Comparison of ENCODE assay signal across 15 cellular contexts in genomic region chr11:69215784-69216415, GRCh38.
DNase-seq lines count a peak whose midpoint lies in the region; TF ChIP-seq lines count a peak whose summit lies in the region.
"Had no signal": no experiment of that assay in that cellular context is flagged by ENCODE, and none has a peak within 500 bp of the region (broad histone marks: within the 10 kb centered on the region; RNA-seq: fewer than 3 reads in every experiment).

No MANE protein-coding gene starts in this region.

- peaks cover 21% of the 10 kb centered on the region for H3K27me3 Mint-ChIP-seq in progenitor cell of endocrine pancreas
- H3K27me3 Mint-ChIP-seq in endothelial cell (ENCODE audit: unreplicated experiment): peaks cover 7% of the 10 kb centered on the region

- H3K4me1 ChIP-seq in esophagus (ENCODE audit: control insufficient read depth in 2 of 2, insufficient read depth in 2 of 2, low read length in 1 of 2): peaks cover 3 to 14% of the 10 kb centered on the region in 2 donors
- H3K4me1 ChIP-seq: uterus had no signal

- H3K9me3 Mint-ChIP-seq in progenitor cell of endocrine pancreas (ENCODE audit: low read depth) (peaks cover 3% of the 10 kb centered on the region), endothelial cell (ENCODE audit: unreplicated experiment) (no peaks in the 10 kb centered on the region)
- H3K9me3 Mint-ChIP-seq: IgD-negative memory B cell; T-helper 1 cell treated with Interleukin-12 subunit alpha and Interleukin-12 subunit beta and Interleukin-4 antibody, amounts not matched to agents 30 μg/mL and 1 μg/mL, for 36 hours had no signal

- DNase-seq in DMS 273 (lab: John Stamatoyannopoulos, UW; ENCODE audit: unreplicated experiment) (peak; percentile 82), MG63 (peak; percentile 78), progenitor cell of endocrine pancreas (ENCODE audit: low spot score, unreplicated experiment) (peak; percentile 5), endothelial cell (ENCODE audit: low spot score) (no peak), NCI-H146 (lab: John Stamatoyannopoulos, UW) (no peak), cortex of kidney (lab: John Stamatoyannopoulos, UW) (no peak)
- DNase-seq in activated CD4-positive, alpha-beta T cell treated with anti-CD3 and anti-CD28 coated beads for 4 hours: no peak
- DNase-seq: activated CD8-positive, alpha-beta T cell treated with anti-CD3 and anti-CD28 coated beads, Interleukin-2, amount 10 ng/mL, durations not matched to agents 7 days and 5 days; NCI-H2029; OCI-M1; uterus had no signal

- H3K4me3 ChIP-seq in MG63 (no peak overlapping the region), esophagus (ENCODE audit: low read depth in 1 of 2, low read length in 2 of 2) (no peak overlapping the region)
- H3K4me3 ChIP-seq: uterus had no signal

- H3K27ac ChIP-seq in esophagus (ENCODE audit: low read depth in 2 of 2, low read length in 1 of 2): peak overlapping the region; percentile 57 to 62
- H3K27ac ChIP-seq: C4-2B, uterus had no signal

- 44 to 56% methylated on average over 6 of the region's 6 CpGs for WGBS in esophagus, 2 donors

- peak overlapping the region; percentile 22 for H3K27ac Mint-ChIP-seq in progenitor cell of endocrine pancreas
- H3K27ac Mint-ChIP-seq in endothelial cell (ENCODE audit: unreplicated experiment): no peak overlapping the region
- H3K27ac Mint-ChIP-seq: activated CD8-positive, alpha-beta T cell treated with anti-CD3 and anti-CD28 coated beads, Interleukin-2, amount 10 ng/mL, durations not matched to agents 7 days and 5 days; IgD-negative memory B cell; T-helper 1 cell treated with Interleukin-12 subunit alpha and Interleukin-12 subunit beta and Interleukin-4 antibody, amounts not matched to agents 30 μg/mL and 1 μg/mL, for 36 hours had no signal

- H3K36me3 Mint-ChIP-seq in progenitor cell of endocrine pancreas (ENCODE audit: insufficient read depth) (no peaks in the 10 kb centered on the region), endothelial cell (ENCODE audit: low read depth, unreplicated experiment) (no peaks in the 10 kb centered on the region)
- H3K36me3 Mint-ChIP-seq: IgD-negative memory B cell had no signal

- H3K4me3 Mint-ChIP-seq in progenitor cell of endocrine pancreas (ENCODE audit: low read depth) (no peak overlapping the region), endothelial cell (ENCODE audit: unreplicated experiment) (no peak overlapping the region)
- H3K4me3 Mint-ChIP-seq: activated CD8-positive, alpha-beta T cell treated with anti-CD3 and anti-CD28 coated beads, Interleukin-2, amount 10 ng/mL, durations not matched to agents 7 days and 5 days; IgD-negative memory B cell; T-helper 1 cell treated with Interleukin-12 subunit alpha and Interleukin-12 subunit beta and Interleukin-4 antibody, amounts not matched to agents 30 μg/mL and 1 μg/mL, for 36 hours had no signal

- H3K9me3 ChIP-seq in MG63 (no peaks in the 10 kb centered on the region), esophagus (ENCODE audit: control insufficient read depth in 2 of 2, insufficient read depth in 1 of 2, low read depth in 1 of 2, low read length in 1 of 2) (no peaks in the 10 kb centered on the region)
- H3K9me3 ChIP-seq: uterus had no signal

- TF ChIP-seq CTCF in progenitor cell of endocrine pancreas (IDR thresholded peaks at IDR 0.05; ENCODE audit: unreplicated experiment) (no peak), endothelial cell (IDR thresholded peaks at IDR 0.05; ENCODE audit: unreplicated experiment) (no peak)

- H3K36me3 ChIP-seq in MG63: no peaks in the 10 kb centered on the region
- H3K36me3 ChIP-seq in esophagus (ENCODE audit: control insufficient read depth in 2 of 2, insufficient read depth in 2 of 2, low read length in 1 of 2): no peaks in the 10 kb centered on the region
- H3K36me3 ChIP-seq: uterus had no signal

- H3K4me1 Mint-ChIP-seq in progenitor cell of endocrine pancreas (ENCODE audit: low read depth): peaks cover 8% of the 10 kb centered on the region
- H3K4me1 Mint-ChIP-seq in endothelial cell (ENCODE audit: unreplicated experiment): no peaks in the 10 kb centered on the region

- H3K27me3 ChIP-seq in MG63 (no peaks in the 10 kb centered on the region), esophagus (ENCODE audit: control insufficient read depth in 1 of 2, insufficient read depth in 2 of 2, low read length in 2 of 2) (no peaks in the 10 kb centered on the region)
- H3K27me3 ChIP-seq: uterus had no signal

Comparison
In these comparisons a context has a peak if more than half of its experiments do, and no peak if none do; other contexts are left out.
1. DNase-seq: peak in DMS 273 (single experiment), MG63 (single experiment) and progenitor cell of endocrine pancreas (single experiment); none in activated CD4-positive, alpha-beta T cell treated with anti-CD3 and anti-CD28 coated beads for 4 hours (0 of 2), endothelial cell (single experiment), NCI-H146 (single experiment) and cortex of kidney (single experiment).